ENCODE assay signal across 14 cellular contexts in genomic region chr7:18201349-18201748, GRCh38.
"Had no signal": no experiment of that assay in that cellular context is flagged by ENCODE, and none has a peak within 500 bp of the region (broad histone marks: within the 10 kb centered on the region; RNA-seq: fewer than 3 reads in every experiment).

No MANE protein-coding gene starts in this region.

- H3K27me3 ChIP-seq: breast epithelium, neural progenitor cell, transverse colon had no signal

- H3K27ac ChIP-seq: breast epithelium, neural progenitor cell had no signal

- H3K36me3 ChIP-seq: breast epithelium, neural progenitor cell, transverse colon had no signal

- H2AFZ ChIP-seq: neural progenitor cell had no signal

- H3K4me3 ChIP-seq: breast epithelium, neural progenitor cell, transverse colon had no signal

- H3K4me1 ChIP-seq: breast epithelium, neural progenitor cell had no signal

- H3K9me3 ChIP-seq: breast epithelium, transverse colon had no signal

- DNase-seq: activated CD4-positive, alpha-beta T cell treated with anti-CD3 and anti-CD28 coated beads, Interleukin-2, amount 50 U/mL, for 1 hour; activated naive CD4-positive, alpha-beta T cell treated with Interleukin-2 at 50 U/mL for 16 hours; activated T-cell treated with anti-CD3 and anti-CD28 coated beads for 4 hours; endodermal cell; erythroblast; mammary epithelial cell; naive B cell; stimulated activated CD4-positive, alpha-beta T cell treated with anti-CD3 and anti-CD28 coated beads, Interleukin-15, amount 100 ng/mL, for 24 hours; stimulated activated CD4-positive, alpha-beta T cell treated with anti-CD3 and anti-CD28 coated beads, Interleukin-4, amount 100 ng/mL, for 1 hour; stimulated activated naive CD4-positive, alpha-beta T cell; SW 1271; transverse colon had no signal

- H3K4me2 ChIP-seq: neural progenitor cell had no signal
